Comparison of ENCODE assay signal across 2 cellular contexts in the genomic region with DNA sequence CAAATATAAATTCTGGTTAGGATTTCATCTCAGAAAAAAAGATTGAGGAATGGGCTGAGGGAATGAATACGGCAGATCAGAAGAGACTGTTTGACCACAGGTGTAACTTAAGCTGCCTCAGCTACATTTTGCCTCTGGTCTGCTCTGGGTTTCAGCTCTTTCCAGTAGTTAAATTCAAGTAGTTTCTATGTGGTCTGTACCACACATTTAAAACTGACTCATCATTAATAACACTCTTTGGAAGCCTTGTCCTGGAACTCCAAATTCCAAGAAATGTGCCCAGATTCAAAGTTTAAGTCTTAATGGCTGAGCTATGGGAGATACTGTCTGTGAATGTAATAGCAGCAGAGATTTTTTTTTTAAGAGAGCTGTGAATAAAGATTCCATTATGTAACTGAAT.
TF ChIP-seq lines count a peak whose summit lies in the region.

No MANE protein-coding gene starts in this region.

TF ChIP-seq in SK-N-SH treated with all-trans-retinoic acid at 6 μM for 48 hours, 23 proteins besides CTCF, POLR2A, EP300 and RAD21:
- no peak for TF ChIP-seq GLIS3 (CRISPR knock-in tag; IDR thresholded peaks at IDR 0.05)
- no peak for TF ChIP-seq RARB (CRISPR knock-in tag; IDR thresholded peaks at IDR 0.05)
- TF ChIP-seq, protein P1, sequence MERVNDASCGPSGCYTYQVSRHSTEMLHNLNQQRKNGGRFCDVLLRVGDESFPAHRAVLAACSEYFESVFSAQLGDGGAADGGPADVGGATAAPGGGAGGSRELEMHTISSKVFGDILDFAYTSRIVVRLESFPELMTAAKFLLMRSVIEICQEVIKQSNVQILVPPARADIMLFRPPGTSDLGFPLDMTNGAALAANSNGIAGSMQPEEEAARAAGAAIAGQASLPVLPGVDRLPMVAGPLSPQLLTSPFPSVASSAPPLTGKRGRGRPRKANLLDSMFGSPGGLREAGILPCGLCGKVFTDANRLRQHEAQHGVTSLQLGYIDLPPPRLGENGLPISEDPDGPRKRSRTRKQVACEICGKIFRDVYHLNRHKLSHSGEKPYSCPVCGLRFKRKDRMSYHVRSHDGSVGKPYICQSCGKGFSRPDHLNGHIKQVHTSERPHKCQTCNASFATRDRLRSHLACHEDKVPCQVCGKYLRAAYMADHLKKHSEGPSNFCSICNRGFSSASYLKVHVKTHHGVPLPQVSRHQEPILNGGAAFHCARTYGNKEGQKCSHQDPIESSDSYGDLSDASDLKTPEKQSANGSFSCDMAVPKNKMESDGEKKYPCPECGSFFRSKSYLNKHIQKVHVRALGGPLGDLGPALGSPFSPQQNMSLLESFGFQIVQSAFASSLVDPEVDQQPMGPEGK (CRISPR knock-in tag; IDR thresholded peaks at IDR 0.05; ENCODE audit: borderline replicate concordance): no peak
- TF ChIP-seq ZNF70 (CRISPR knock-in tag; IDR thresholded peaks at IDR 0.05): no peak
- TF ChIP-seq PPARA (CRISPR knock-in tag; IDR thresholded peaks at IDR 0.05; ENCODE audit: borderline replicate concordance): no peak
- TF ChIP-seq, protein P2, sequence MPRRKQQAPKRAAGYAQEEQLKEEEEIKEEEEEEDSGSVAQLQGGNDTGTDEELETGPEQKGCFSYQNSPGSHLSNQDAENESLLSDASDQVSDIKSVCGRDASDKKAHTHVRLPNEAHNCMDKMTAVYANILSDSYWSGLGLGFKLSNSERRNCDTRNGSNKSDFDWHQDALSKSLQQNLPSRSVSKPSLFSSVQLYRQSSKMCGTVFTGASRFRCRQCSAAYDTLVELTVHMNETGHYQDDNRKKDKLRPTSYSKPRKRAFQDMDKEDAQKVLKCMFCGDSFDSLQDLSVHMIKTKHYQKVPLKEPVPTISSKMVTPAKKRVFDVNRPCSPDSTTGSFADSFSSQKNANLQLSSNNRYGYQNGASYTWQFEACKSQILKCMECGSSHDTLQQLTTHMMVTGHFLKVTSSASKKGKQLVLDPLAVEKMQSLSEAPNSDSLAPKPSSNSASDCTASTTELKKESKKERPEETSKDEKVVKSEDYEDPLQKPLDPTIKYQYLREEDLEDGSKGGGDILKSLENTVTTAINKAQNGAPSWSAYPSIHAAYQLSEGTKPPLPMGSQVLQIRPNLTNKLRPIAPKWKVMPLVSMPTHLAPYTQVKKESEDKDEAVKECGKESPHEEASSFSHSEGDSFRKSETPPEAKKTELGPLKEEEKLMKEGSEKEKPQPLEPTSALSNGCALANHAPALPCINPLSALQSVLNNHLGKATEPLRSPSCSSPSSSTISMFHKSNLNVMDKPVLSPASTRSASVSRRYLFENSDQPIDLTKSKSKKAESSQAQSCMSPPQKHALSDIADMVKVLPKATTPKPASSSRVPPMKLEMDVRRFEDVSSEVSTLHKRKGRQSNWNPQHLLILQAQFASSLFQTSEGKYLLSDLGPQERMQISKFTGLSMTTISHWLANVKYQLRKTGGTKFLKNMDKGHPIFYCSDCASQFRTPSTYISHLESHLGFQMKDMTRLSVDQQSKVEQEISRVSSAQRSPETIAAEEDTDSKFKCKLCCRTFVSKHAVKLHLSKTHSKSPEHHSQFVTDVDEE (CRISPR knock-in tag; IDR thresholded peaks at IDR 0.05): no peak
- no peak for TF ChIP-seq BACH2 (CRISPR knock-in tag; IDR thresholded peaks at IDR 0.05; ENCODE audit: borderline replicate concordance)
- no peak for TF ChIP-seq ARNTL (CRISPR knock-in tag; IDR thresholded peaks at IDR 0.05; ENCODE audit: borderline replicate concordance, low read depth)
- TF ChIP-seq CSDC2 (CRISPR knock-in tag; IDR thresholded peaks at IDR 0.05): no peak
- TF ChIP-seq, protein P3, sequence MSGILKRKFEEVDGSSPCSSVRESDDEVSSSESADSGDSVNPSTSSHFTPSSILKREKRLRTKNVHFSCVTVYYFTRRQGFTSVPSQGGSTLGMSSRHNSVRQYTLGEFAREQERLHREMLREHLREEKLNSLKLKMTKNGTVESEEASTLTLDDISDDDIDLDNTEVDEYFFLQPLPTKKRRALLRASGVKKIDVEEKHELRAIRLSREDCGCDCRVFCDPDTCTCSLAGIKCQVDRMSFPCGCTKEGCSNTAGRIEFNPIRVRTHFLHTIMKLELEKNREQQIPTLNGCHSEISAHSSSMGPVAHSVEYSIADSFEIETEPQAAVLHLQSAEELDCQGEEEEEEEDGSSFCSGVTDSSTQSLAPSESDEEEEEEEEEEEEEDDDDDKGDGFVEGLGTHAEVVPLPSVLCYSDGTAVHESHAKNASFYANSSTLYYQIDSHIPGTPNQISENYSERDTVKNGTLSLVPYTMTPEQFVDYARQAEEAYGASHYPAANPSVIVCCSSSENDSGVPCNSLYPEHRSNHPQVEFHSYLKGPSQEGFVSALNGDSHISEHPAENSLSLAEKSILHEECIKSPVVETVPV (CRISPR knock-in tag; IDR thresholded peaks at IDR 0.05): no peak
- TF ChIP-seq OSR1 (CRISPR knock-in tag; IDR thresholded peaks at IDR 0.05): no peak
- TF ChIP-seq TOX (CRISPR knock-in tag; IDR thresholded peaks at IDR 0.05; ENCODE audit: borderline replicate concordance): no peak
- TF ChIP-seq SNAI2 (CRISPR knock-in tag; IDR thresholded peaks at IDR 0.05): no peak
- no peak for TF ChIP-seq ZFP30 (CRISPR knock-in tag; IDR thresholded peaks at IDR 0.05)
- TF ChIP-seq, protein P4, sequence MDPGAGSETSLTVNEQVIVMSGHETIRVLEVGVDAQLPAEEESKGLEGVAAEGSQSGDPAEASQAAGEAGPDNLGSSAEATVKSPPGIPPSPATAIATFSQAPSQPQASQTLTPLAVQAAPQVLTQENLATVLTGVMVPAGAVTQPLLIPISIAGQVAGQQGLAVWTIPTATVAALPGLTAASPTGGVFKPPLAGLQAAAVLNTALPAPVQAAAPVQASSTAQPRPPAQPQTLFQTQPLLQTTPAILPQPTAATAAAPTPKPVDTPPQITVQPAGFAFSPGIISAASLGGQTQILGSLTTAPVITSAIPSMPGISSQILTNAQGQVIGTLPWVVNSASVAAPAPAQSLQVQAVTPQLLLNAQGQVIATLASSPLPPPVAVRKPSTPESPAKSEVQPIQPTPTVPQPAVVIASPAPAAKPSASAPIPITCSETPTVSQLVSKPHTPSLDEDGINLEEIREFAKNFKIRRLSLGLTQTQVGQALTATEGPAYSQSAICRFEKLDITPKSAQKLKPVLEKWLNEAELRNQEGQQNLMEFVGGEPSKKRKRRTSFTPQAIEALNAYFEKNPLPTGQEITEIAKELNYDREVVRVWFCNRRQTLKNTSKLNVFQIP (CRISPR knock-in tag; IDR thresholded peaks at IDR 0.05; ENCODE audit: borderline replicate concordance, low read depth): no peak
- no peak for TF ChIP-seq TCF4 (CRISPR knock-in tag; IDR thresholded peaks at IDR 0.05; ENCODE audit: borderline replicate concordance)
- TF ChIP-seq, protein P5, sequence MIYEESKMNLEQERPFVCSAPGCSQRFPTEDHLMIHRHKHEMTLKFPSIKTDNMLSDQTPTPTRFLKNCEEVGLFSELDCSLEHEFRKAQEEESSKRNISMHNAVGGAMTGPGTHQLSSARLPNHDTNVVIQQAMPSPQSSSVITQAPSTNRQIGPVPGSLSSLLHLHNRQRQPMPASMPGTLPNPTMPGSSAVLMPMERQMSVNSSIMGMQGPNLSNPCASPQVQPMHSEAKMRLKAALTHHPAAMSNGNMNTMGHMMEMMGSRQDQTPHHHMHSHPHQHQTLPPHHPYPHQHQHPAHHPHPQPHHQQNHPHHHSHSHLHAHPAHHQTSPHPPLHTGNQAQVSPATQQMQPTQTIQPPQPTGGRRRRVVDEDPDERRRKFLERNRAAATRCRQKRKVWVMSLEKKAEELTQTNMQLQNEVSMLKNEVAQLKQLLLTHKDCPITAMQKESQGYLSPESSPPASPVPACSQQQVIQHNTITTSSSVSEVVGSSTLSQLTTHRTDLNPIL (CRISPR knock-in tag; IDR thresholded peaks at IDR 0.05; ENCODE audit: low read depth): no peak
- no peak for TF ChIP-seq ZFP3 (CRISPR knock-in tag; IDR thresholded peaks at IDR 0.05)
- no peak for TF ChIP-seq ESRRG (CRISPR knock-in tag; IDR thresholded peaks at IDR 0.05)

TF ChIP-seq in SK-N-SH, 30 proteins besides CTCF, POLR2A, EP300 and RAD21:
- no peak for TF ChIP-seq TEAD4 (IDR thresholded peaks at IDR 0.05; ENCODE audit: borderline replicate concordance, insufficient read depth)
- TF ChIP-seq GATA2 (CRISPR knock-in tag; IDR thresholded peaks at IDR 0.05): no peak
- no peak for TF ChIP-seq ELF1 (IDR thresholded peaks at IDR 0.05)
- TF ChIP-seq GABPA (IDR thresholded peaks at IDR 0.05; ENCODE audit: low read depth): no peak
- no peak for TF ChIP-seq RXRA (IDR thresholded peaks at IDR 0.05; ENCODE audit: borderline replicate concordance, low read depth)
- no peak for TF ChIP-seq FOXM1 (IDR thresholded peaks at IDR 0.05; ENCODE audit: low read depth)
- TF ChIP-seq, protein P6, sequence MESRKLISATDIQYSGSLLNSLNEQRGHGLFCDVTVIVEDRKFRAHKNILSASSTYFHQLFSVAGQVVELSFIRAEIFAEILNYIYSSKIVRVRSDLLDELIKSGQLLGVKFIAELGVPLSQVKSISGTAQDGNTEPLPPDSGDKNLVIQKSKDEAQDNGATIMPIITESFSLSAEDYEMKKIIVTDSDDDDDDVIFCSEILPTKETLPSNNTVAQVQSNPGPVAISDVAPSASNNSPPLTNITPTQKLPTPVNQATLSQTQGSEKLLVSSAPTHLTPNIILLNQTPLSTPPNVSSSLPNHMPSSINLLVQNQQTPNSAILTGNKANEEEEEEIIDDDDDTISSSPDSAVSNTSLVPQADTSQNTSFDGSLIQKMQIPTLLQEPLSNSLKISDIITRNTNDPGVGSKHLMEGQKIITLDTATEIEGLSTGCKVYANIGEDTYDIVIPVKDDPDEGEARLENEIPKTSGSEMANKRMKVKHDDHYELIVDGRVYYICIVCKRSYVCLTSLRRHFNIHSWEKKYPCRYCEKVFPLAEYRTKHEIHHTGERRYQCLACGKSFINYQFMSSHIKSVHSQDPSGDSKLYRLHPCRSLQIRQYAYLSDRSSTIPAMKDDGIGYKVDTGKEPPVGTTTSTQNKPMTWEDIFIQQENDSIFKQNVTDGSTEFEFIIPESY (IDR thresholded peaks at IDR 0.05; ENCODE audit: borderline replicate concordance, low read depth): no peak
- no peak; the same call in 1 of the 2 replicates for TF ChIP-seq FOSL2 (IDR thresholded peaks at IDR 0.05; ENCODE audit: borderline replicate concordance, low read depth)
- TF ChIP-seq POLR2AphosphoS5 (IDR thresholded peaks at IDR 0.05; ENCODE audit: low read depth, low read length): no peak
- no peak for TF ChIP-seq RFX5 (IDR thresholded peaks at IDR 0.05; ENCODE audit: low read length)
- TF ChIP-seq, protein P7, sequence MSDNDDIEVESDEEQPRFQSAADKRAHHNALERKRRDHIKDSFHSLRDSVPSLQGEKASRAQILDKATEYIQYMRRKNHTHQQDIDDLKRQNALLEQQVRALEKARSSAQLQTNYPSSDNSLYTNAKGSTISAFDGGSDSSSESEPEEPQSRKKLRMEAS (IDR thresholded peaks at IDR 0.05; ENCODE audit: low read depth): no peak
- no peak for TF ChIP-seq EZH2phosphoT487 (IDR thresholded peaks at IDR 0.05; ENCODE audit: borderline replicate concordance, low read depth)
- TF ChIP-seq TAF1 (IDR thresholded peaks at IDR 0.05; ENCODE audit: borderline replicate concordance, low read depth, low read length): no peak
- TF ChIP-seq SIN3A (IDR thresholded peaks at IDR 0.05; ENCODE audit: borderline replicate concordance, low read depth, low read length): no peak
- TF ChIP-seq NRF1 (IDR thresholded peaks at IDR 0.05; ENCODE audit: low read depth, low read length): no peak
- no peak for TF ChIP-seq TCF12 (IDR thresholded peaks at IDR 0.05)
TF ChIP-seq in SK-N-SH: peak in this region for 0.
